Comparison of ENCODE assay signal across 15 cellular contexts in genomic region chr20:37296371-37296770, GRCh38. TPM values are rescaled to one million over a fixed set of nuclear protein-coding genes. Genes with fewer than 3 reads are reported as not detected.
DNase-seq lines count a peak whose midpoint lies in the region; ATAC-seq and TF ChIP-seq lines count a peak whose summit lies in the region.
"Had no signal": no experiment of that assay in that cellular context is flagged by ENCODE, and none has a peak within 500 bp of the region (broad histone marks: within the 10 kb centered on the region; RNA-seq: fewer than 3 reads in every experiment).

No MANE protein-coding gene starts in this region.

- H3K36me3 Mint-ChIP-seq in activated naive CD8-positive, alpha-beta T cell = peaks cover 20% of the 10 kb centered on the region
- peaks cover 50% of the 10 kb centered on the region for H3K36me3 Mint-ChIP-seq in activated naive CD8-positive, alpha-beta T cell treated with anti-CD3 and anti-CD28 coated beads, Interleukin-2, amount 50 U/mL, for 24 hours (ENCODE audit: low read depth)

- no peaks in the 10 kb centered on the region for H3K9me3 ChIP-seq in gastroesophageal sphincter
- H3K9me3 ChIP-seq in uterus = no peaks in the 10 kb centered on the region

- no peaks in the 10 kb centered on the region for H3K9me3 Mint-ChIP-seq in activated naive CD8-positive, alpha-beta T cell (ENCODE audit: low read depth)
- no peaks in the 10 kb centered on the region for H3K9me3 Mint-ChIP-seq in activated naive CD8-positive, alpha-beta T cell treated with anti-CD3 and anti-CD28 coated beads, Interleukin-2, amount 50 U/mL, for 24 hours

- no peak for DNase-seq in activated naive CD8-positive, alpha-beta T cell treated with anti-CD3 and anti-CD28 coated beads, Interleukin-2, amount 50 U/mL, for 24 hours
- DNase-seq in uterus = no peak
- no peak for DNase-seq in glomerular visceral epithelial cell (ENCODE audit: extremely low spot score)
- DNase-seq: activated T-cell treated with anti-CD3 and anti-CD28 coated beads, Interleukin-2, amount 50 U/mL, for 1 hour; endodermal cell; hippocampal formation had no signal

- H3K4me1 Mint-ChIP-seq in activated naive CD8-positive, alpha-beta T cell (ENCODE audit: low read depth) = peaks cover 54% of the 10 kb centered on the region
- peaks cover 45% of the 10 kb centered on the region for H3K4me1 Mint-ChIP-seq in activated naive CD8-positive, alpha-beta T cell treated with anti-CD3 and anti-CD28 coated beads, Interleukin-2, amount 50 U/mL, for 24 hours

- H3K4me3 Mint-ChIP-seq in activated naive CD8-positive, alpha-beta T cell = peak overlapping the region; percentile 23
- H3K4me3 Mint-ChIP-seq in activated naive CD8-positive, alpha-beta T cell treated with anti-CD3 and anti-CD28 coated beads, Interleukin-2, amount 50 U/mL, for 24 hours = no peak overlapping the region
- H3K4me3 Mint-ChIP-seq: endodermal cell had no signal

- 8 to 13% methylated on average over 2 of the region's 2 CpGs for WGBS in gastroesophageal sphincter (ENCODE audit: low coverage in 1 of 2), 2 donors

- TF ChIP-seq POLR2A in gastroesophageal sphincter (IDR thresholded peaks at IDR 0.05) (no peak), uterus (IDR thresholded peaks at IDR 0.05) (no peak)

- no peak overlapping the region for H3K4me3 ChIP-seq in gastroesophageal sphincter
- H3K4me3 ChIP-seq in uterus = no peak overlapping the region
- H3K4me3 ChIP-seq: lung had no signal

- H3K27me3 Mint-ChIP-seq in activated naive CD8-positive, alpha-beta T cell = no peaks in the 10 kb centered on the region
- H3K27me3 Mint-ChIP-seq in activated naive CD8-positive, alpha-beta T cell treated with anti-CD3 and anti-CD28 coated beads, Interleukin-2, amount 50 U/mL, for 24 hours = no peaks in the 10 kb centered on the region

- H3K27me3 ChIP-seq in gastroesophageal sphincter (no peaks in the 10 kb centered on the region), uterus (no peaks in the 10 kb centered on the region)

- no peak overlapping the region for H3K27ac Mint-ChIP-seq in activated naive CD8-positive, alpha-beta T cell
- H3K27ac Mint-ChIP-seq in activated naive CD8-positive, alpha-beta T cell treated with anti-CD3 and anti-CD28 coated beads, Interleukin-2, amount 50 U/mL, for 24 hours = no peak overlapping the region

- TF ChIP-seq EP300 in gastroesophageal sphincter (IDR thresholded peaks at IDR 0.05) = no peak

- H3K4me1 ChIP-seq in gastroesophageal sphincter (peaks cover 9 to 71% (median 29%) of the 10 kb centered on the region in 3 donors), uterus (peaks cover 11 to 12% of the 10 kb centered on the region in 2 donors)

- TF ChIP-seq CTCF in VCaP (conservative IDR thresholded peaks at IDR 0.05) = no peak
- TF ChIP-seq CTCF in gastroesophageal sphincter (IDR thresholded peaks at IDR 0.05) = no peak
- TF ChIP-seq CTCF in uterus (IDR thresholded peaks at IDR 0.05) = no peak

- ATAC-seq in activated naive CD8-positive, alpha-beta T cell treated with anti-CD3 and anti-CD28 coated beads, Interleukin-2, amount 50 U/mL, for 24 hours = no peak
- ATAC-seq in gastroesophageal sphincter (no peak), HG03571 (IDR thresholded peaks at IDR 0.05; ENCODE audit: unreplicated experiment) (no peak), HG03342 (IDR thresholded peaks at IDR 0.05; ENCODE audit: unreplicated experiment) (no peak)
- ATAC-seq: activated CD4-positive, CD25-positive, alpha-beta regulatory T cell treated with anti-CD3 and anti-CD28 coated beads, Interleukin-2, amount 50 U/mL, for 24 hours had no signal

- H3K36me3 ChIP-seq in gastroesophageal sphincter (peaks cover 0 to 28% of the 10 kb centered on the region in 2 donors), uterus (no peaks in the 10 kb centered on the region)

- peak overlapping the region; percentile 3; the same call in 1 of the 2 replicates for H3K27ac ChIP-seq in VCaP
- H3K27ac ChIP-seq in gastroesophageal sphincter = peak overlapping the region; percentile 82 to 95 (median 83)
- peak overlapping the region; percentile 82 to 93 for H3K27ac ChIP-seq in uterus
- H3K27ac ChIP-seq: HL-60 had no signal

- intact Hi-C loops in uterus (cut with DNase I; ENCODE audit: low total_unique reads) = no loop called here

RNA-seq across cellular contexts. Expression of gene MANBAL, which starts 6.9 kb away (rescaled TPM):
- total RNA-seq in gastroesophageal sphincter = 10 to 100 TPM; 28.2 to 53.0 (median 44.6) TPM
- 10 to 100 TPM; 33.8 to 78.3 (median 43.5) TPM for total RNA-seq in uterus

RNA-seq across cellular contexts. Expression of gene GHRH, which starts 34.8 kb away (rescaled TPM):
- not detected for total RNA-seq in gastroesophageal sphincter
- total RNA-seq in uterus = not detected
- total RNA-seq: endodermal cell, lung, omental fat pad had no signal

RNA-seq across cellular contexts. Expression of gene SRC, which starts 49.6 kb away (rescaled TPM):
- 10 to 100 TPM; 30.6 to 54.7 (median 45.0) TPM for total RNA-seq in gastroesophageal sphincter
- 100 to 1,000 TPM in 1 of 4 donors, 10 to 100 TPM in 3; 25.0 to 110 (median 34.1) TPM for total RNA-seq in uterus

Comparison
In these comparisons a context has a peak if more than half of its experiments do, and no peak if none do; other contexts are left out.
1. H3K27ac ChIP-seq: peak in every context shown above with its lines; median percentile 88 in uterus; 83 in gastroesophageal sphincter; 3 in VCaP.